9 cellular contexts compared by ENCODE assay signal in the genomic region with DNA sequence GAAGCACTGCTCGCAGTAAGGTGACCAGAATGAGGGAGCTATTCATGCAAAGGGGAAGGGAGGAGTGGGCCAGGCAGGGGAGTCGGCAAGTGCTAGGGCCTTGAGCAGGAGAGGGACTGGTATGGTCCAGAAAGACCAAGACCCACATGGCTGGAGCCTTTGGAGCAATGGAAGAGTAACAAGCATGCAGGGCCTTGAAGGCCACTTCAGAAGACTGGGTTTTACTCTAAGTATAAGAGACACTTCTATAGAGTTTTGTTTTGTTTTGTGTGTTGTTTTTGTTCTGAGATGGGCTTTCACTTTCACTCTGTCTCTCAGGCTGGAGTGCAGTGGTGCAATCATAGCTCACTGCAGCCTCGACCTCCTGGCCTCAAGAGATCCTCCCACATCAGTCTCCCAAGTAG. TPM values are rescaled to one million over a fixed set of nuclear protein-coding genes. Genes with fewer than 3 reads are reported as not detected.
A peak's percentile ranks its signal among the peaks of the same experiment; 100 is the strongest.
DNase-seq lines count a peak whose midpoint lies in the region; ATAC-seq and TF ChIP-seq lines count a peak whose summit lies in the region.
"Had no signal": no experiment of that assay in that cellular context is flagged by ENCODE, and none has a peak within 500 bp of the region (broad histone marks: within the 10 kb centered on the region; RNA-seq: fewer than 3 reads in every experiment).

No MANE protein-coding gene starts in this region.

- no peaks in the 10 kb centered on the region for H3F3A ChIP-seq in Loucy (ENCODE audit: low read depth)

- 38% methylated on average over 3 of the region's 3 CpGs for WGBS in right lobe of liver (ENCODE audit: insufficient coverage, low coverage, low lambda C conversion rate, missing lambda C conversion rate)

- H3K4me2 ChIP-seq in Loucy (ENCODE audit: low read depth, low read length, poor library complexity, severe bottlenecking): peak overlapping the region; percentile 45

- H3K9me3 ChIP-seq in Loucy (ENCODE audit: insufficient read depth, low read depth, low read length): no peaks in the 10 kb centered on the region
- H3K9me3 ChIP-seq in right lobe of liver: no peaks in the 10 kb centered on the region

- TF ChIP-seq CTCF in Loucy (conservative IDR thresholded peaks at IDR 0.05; ENCODE audit: low read length) (no peak), right lobe of liver (IDR thresholded peaks at IDR 0.05) (no peak)

- no peak for TF ChIP-seq POLR2A in right lobe of liver (IDR thresholded peaks at IDR 0.05)

- ATAC-seq in GM18858 (IDR thresholded peaks at IDR 0.05; ENCODE audit: unreplicated experiment) (peak; percentile 71), GM21717 (IDR thresholded peaks at IDR 0.05; ENCODE audit: unreplicated experiment) (peak; percentile 67), right lobe of liver (peak; percentile 30 to 56 (median 49)), sciatic nerve (no peak)

- H3K27ac ChIP-seq in right lobe of liver: no peak overlapping the region

- no peaks in the 10 kb centered on the region for H4K20me1 ChIP-seq in Loucy (ENCODE audit: insufficient read depth, low read length, poor library complexity, severe bottlenecking)

- H3K79me2 ChIP-seq in Loucy (ENCODE audit: insufficient read depth, low read length): no peaks in the 10 kb centered on the region

- DNase-seq in right lobe of liver (no peak), NCI-H2107 treated with DMSO at 0.1 percent for 48 hours (lab: John Stamatoyannopoulos, UW; ENCODE audit: unreplicated experiment) (no peak), NCI-H748 (lab: John Stamatoyannopoulos, UW; ENCODE audit: unreplicated experiment) (no peak), sciatic nerve (ENCODE audit: low spot score) (no peak), head of caudate nucleus (no peak)
- DNase-seq: hypothalamus had no signal

- H3K4me1 ChIP-seq in Loucy (ENCODE audit: insufficient read depth, low read length, poor library complexity, severe bottlenecking): no peaks in the 10 kb centered on the region
- peaks cover 0 to 16% (median 0%) of the 10 kb centered on the region in 4 donors for H3K4me1 ChIP-seq in right lobe of liver

- no peak overlapping the region for H3K9ac ChIP-seq in Loucy (ENCODE audit: low read depth, low read length, poor library complexity, severe bottlenecking)

- H2AFZ ChIP-seq in Loucy (ENCODE audit: low read length): peak overlapping the region; percentile 74

- H3K36me3 ChIP-seq in Loucy (ENCODE audit: insufficient read depth, low read length) (no peaks in the 10 kb centered on the region), right lobe of liver (no peaks in the 10 kb centered on the region)

- H3K9me2 ChIP-seq in Loucy (replicated peaks; ENCODE audit: low read depth, low read length): no peaks in the 10 kb centered on the region

- intact Hi-C loops in right lobe of liver (cut with DNase I) (no loop called here), sciatic nerve (cut with DNase I) (no loop called here), head of caudate nucleus (cut with DNase I) (no loop called here)

- H3K27me3 ChIP-seq in Loucy (ENCODE audit: insufficient read depth, low read length, poor library complexity, severe bottlenecking) (no peaks in the 10 kb centered on the region), right lobe of liver (no peaks in the 10 kb centered on the region)

- H3K4me3 ChIP-seq in Loucy (ENCODE audit: low read length, poor library complexity, severe bottlenecking) (peak overlapping the region; percentile 26), right lobe of liver (no peak overlapping the region)

RNA-seq across cellular contexts. Expression of a gene that starts 42.0 kb away (rescaled TPM):
- total RNA-seq in right lobe of liver (not detected), sciatic nerve (not detected)
